In the genomic region with DNA sequence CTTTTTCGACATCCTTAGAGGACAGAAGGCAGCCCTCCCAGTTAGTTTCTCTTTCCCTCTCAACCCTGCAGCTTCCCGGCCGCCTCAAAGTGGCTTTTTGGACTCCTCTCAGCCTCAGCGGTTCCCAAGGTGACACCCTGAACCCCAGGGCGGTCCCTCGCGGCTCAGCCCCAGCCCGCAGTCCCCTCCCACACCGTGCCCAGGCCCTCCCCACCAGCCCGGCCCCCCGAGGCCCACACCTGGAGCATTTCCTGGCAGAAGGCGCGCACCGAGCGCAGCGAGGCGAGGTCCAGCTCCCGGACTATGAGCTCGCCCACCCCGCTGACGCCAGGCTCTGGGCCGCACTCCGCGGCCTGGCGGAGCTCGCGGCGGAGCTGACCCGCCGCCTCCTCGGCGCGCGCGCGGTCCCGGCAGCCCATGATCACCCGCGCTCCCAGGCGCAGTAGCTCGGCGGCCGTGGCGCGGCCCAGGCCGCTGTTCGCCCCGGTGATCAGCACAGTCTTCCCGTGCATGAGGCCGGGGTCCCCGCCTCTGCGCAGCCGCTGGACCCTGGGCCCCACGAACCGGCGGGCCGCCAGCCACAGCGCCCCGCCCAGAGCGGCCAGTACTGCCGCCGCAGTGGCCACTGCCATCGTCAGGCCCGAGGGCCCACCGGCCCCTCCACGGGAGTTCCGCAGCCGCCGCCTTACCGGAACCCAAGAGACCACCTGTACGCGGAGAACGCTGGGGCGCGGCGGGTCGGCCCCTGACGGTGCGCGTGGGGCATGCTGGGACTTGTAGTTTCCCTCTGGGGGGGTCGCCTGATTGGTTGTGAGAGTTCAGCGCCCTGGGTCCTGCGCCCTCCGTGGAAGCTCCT, we compare ENCODE assay signal across 8 cellular contexts. TPM values are rescaled to one million over a fixed set of nuclear protein-coding genes. Genes with fewer than 3 reads are reported as not detected.
DNase-seq lines count a peak whose midpoint lies in the region; TF ChIP-seq lines count a peak whose summit lies in the region.

A gene with protein sequence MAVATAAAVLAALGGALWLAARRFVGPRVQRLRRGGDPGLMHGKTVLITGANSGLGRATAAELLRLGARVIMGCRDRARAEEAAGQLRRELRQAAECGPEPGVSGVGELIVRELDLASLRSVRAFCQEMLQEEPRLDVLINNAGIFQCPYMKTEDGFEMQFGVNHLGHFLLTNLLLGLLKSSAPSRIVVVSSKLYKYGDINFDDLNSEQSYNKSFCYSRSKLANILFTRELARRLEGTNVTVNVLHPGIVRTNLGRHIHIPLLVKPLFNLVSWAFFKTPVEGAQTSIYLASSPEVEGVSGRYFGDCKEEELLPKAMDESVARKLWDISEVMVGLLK (minus strand): TSS at position 713 of the 856 bp plus-strand sequence. CDS start 81 bp downstream, at position 632.

- POLR2A ChIA-PET in activated CD8-positive, alpha-beta memory T cell treated with anti-CD3 and anti-CD28 coated beads for 36 hours (lab: Charles Lee), result interaction anchor here (0.5 to 1.8 kb wide), 5 partner anchors 8 to 1429 kb away, joined by 3 to 6 read pairs (median 4); no protein-coding TSS in a partner anchor

- DNase-seq in CMK (ENCODE audit: low read depth) (peak; percentile 81), GM20000 (ENCODE audit: low spot score) (peak; percentile 93), HT-29 (ENCODE audit: low spot score) (peak; percentile 85), NOMO-1 (lab: John Stamatoyannopoulos, UW; ENCODE audit: unreplicated experiment in 2 of 2) (peak; percentile 90 to 92), lung microvascular endothelial cell (ENCODE audit: low read depth in 2 of 2) (peak; percentile 91 to 95)
- DNase-seq in effector memory CD4-positive, alpha-beta T cell, result peak; percentile 77 to 87 (median 87)
- DNase-seq in stimulated activated CD4-positive, alpha-beta T cell treated with anti-CD3 and anti-CD28 coated beads, TNF-alpha, amount 100 ng/mL, for 48 hours (ENCODE audit: low read depth in 3 of 3), result peak; percentile 84 to 86 (median 86)

- TF ChIP-seq CTCF in GM20000 (IDR thresholded peaks at IDR 0.05; ENCODE audit: extremely low read depth, missing control alignments), result no peak

- H3K4me1 ChIP-seq in effector memory CD4-positive, alpha-beta T cell (ENCODE audit: control insufficient read depth, insufficient read depth, low read length, poor library complexity, severe bottlenecking), result no peaks in the 10 kb centered on the region

- H3K4me3 ChIP-seq in effector memory CD4-positive, alpha-beta T cell (ENCODE audit: insufficient read depth, low read depth, low read length, poor library complexity, severe bottlenecking), result peak within 1 kb of the TSS; percentile 88

- no peaks in the 10 kb centered on the region for H3K9me3 ChIP-seq in effector memory CD4-positive, alpha-beta T cell (ENCODE audit: control insufficient read depth, low read length)

- no peaks in the 10 kb centered on the region for H3K27me3 ChIP-seq in effector memory CD4-positive, alpha-beta T cell (replicated peaks; ENCODE audit: control insufficient read depth, insufficient read depth, low read length, poor library complexity, severe bottlenecking)

- no peaks in the 10 kb centered on the region for H3K36me3 ChIP-seq in effector memory CD4-positive, alpha-beta T cell (ENCODE audit: control insufficient read depth, insufficient read depth, low read length)

- peak within 1 kb of the TSS; percentile 94 for H3K27ac ChIP-seq in effector memory CD4-positive, alpha-beta T cell (ENCODE audit: insufficient read depth, low read length, poor library complexity, severe bottlenecking)

- CTCF ChIA-PET in activated CD8-positive, alpha-beta memory T cell treated with anti-CD3 and anti-CD28 coated beads for 36 hours (lab: Charles Lee), result interaction anchor here (0.7 kb wide), 1 partner anchor 216 kb away, joined by 3 read pairs; no protein-coding TSS in a partner anchor

RNA-seq across cellular contexts. Expression of the gene that starts here (rescaled TPM):
- 18.7 and 19.6 TPM in 2 replicates for total RNA-seq in HT-29 (2014; rRNA removed; shearing (Covaris generic))
- total RNA-seq in activated CD8-positive, alpha-beta memory T cell treated with anti-CD3 and anti-CD28 coated beads for 36 hours, result 10 to 100 TPM; 18.6 to 19.7 TPM
- total RNA-seq in lung microvascular endothelial cell, result 19.6 and 24.8 TPM in 2 replicates

Comparison
In these comparisons a context has a peak if more than half of its experiments do, and no peak if none do; other contexts are left out.
1. Peak in every context shown above with its lines: DNase-seq, H3K4me3 ChIP-seq and H3K27ac ChIP-seq.